8 cellular contexts compared by ENCODE assay signal in genomic region chr15:85047271-85047948, GRCh38.
DNase-seq lines count a peak whose midpoint lies in the region; ATAC-seq and TF ChIP-seq lines count a peak whose summit lies in the region.

No MANE protein-coding gene starts in this region.

- no peak overlapping the region for H3K4me3 Mint-ChIP-seq in activated CD4-positive, alpha-beta T cell treated with anti-CD3 and anti-CD28 coated beads for 36 hours

- no peak overlapping the region for H3K27ac Mint-ChIP-seq in activated CD4-positive, alpha-beta T cell treated with anti-CD3 and anti-CD28 coated beads for 36 hours

- H3K4me3 ChIP-seq in skeletal muscle cell (ENCODE audit: low read depth, low read length), result no peak overlapping the region
- no peak overlapping the region for H3K4me3 ChIP-seq in H7 (ENCODE audit: insufficient read depth, low read depth, low read length)

- no peaks in the 10 kb centered on the region for H3K36me3 ChIP-seq in H7 (replicated peaks; ENCODE audit: control insufficient read depth, insufficient read depth, low read length)

- CTCF ChIA-PET in activated CD4-positive, alpha-beta T cell treated with anti-CD3 and anti-CD28 coated beads for 36 hours (lab: Charles Lee), result interaction anchor here (1.0 to 2.1 kb wide), 4 partner anchors 10 to 39 kb away, joined by 4 to 11 read pairs (median 4); no protein-coding TSS in a partner anchor

- POLR2A ChIA-PET in activated CD4-positive, alpha-beta T cell treated with anti-CD3 and anti-CD28 coated beads for 36 hours (lab: Charles Lee), result interaction anchor here (0.7 kb wide), 1 partner anchor 102 kb away, joined by 3 read pairs; no protein-coding TSS in a partner anchor

- intact Hi-C loops in activated CD4-positive, alpha-beta T cell treated with anti-CD3 and anti-CD28 coated beads for 36 hours (cut with DNase I, micrococcal nuclease), result no loop called here

- DNase-seq in activated CD4-positive, alpha-beta T cell treated with anti-CD3 and anti-CD28 coated beads for 36 hours, result no peak
- DNase-seq in activated CD4-positive, alpha-beta T cell treated with anti-CD3 and anti-CD28 coated beads, Interleukin-2, amount 50 U/mL, for 4 hours, result no peak
- peak; percentile 77 for DNase-seq in globus pallidus (ENCODE audit: low spot score)
- DNase-seq in skeletal muscle cell (ENCODE audit: low read depth), result peak; percentile 83
- DNase-seq in H7, result no peak

- peaks cover 25% of the 10 kb centered on the region for H3K4me1 Mint-ChIP-seq in activated CD4-positive, alpha-beta T cell treated with anti-CD3 and anti-CD28 coated beads for 36 hours

- no peaks in the 10 kb centered on the region for H3K9me3 Mint-ChIP-seq in activated CD4-positive, alpha-beta T cell treated with anti-CD3 and anti-CD28 coated beads for 36 hours (ENCODE audit: low read depth)

- H3K27me3 Mint-ChIP-seq in activated CD4-positive, alpha-beta T cell treated with anti-CD3 and anti-CD28 coated beads for 36 hours, result no peaks in the 10 kb centered on the region

- H3K27me3 ChIP-seq in H7 (ENCODE audit: control insufficient read depth, insufficient read depth, low read length), result no peaks in the 10 kb centered on the region

- ATAC-seq in activated CD4-positive, alpha-beta T cell treated with anti-CD3 and anti-CD28 coated beads for 36 hours, result peak; percentile 26
- peak; percentile 89 for ATAC-seq in SK-N-SH treated with all-trans-retinoic acid at 6 μM for 48 hours
- no peak for ATAC-seq in HG03439 (IDR thresholded peaks at IDR 0.05; ENCODE audit: unreplicated experiment)
- no peak for ATAC-seq in GM18498 (IDR thresholded peaks at IDR 0.05; ENCODE audit: unreplicated experiment)

- no peaks in the 10 kb centered on the region for H3K36me3 Mint-ChIP-seq in activated CD4-positive, alpha-beta T cell treated with anti-CD3 and anti-CD28 coated beads for 36 hours (ENCODE audit: low read depth)

TF ChIP-seq in SK-N-SH treated with all-trans-retinoic acid at 6 μM for 48 hours, 23 proteins besides CTCF, POLR2A, EP300 and RAD21:
- TF ChIP-seq ARNTL (CRISPR knock-in tag; IDR thresholded peaks at IDR 0.05; ENCODE audit: borderline replicate concordance, low read depth) (no peak), ZNF70 (CRISPR knock-in tag; IDR thresholded peaks at IDR 0.05) (no peak), ZNF565 (CRISPR knock-in tag; conservative IDR thresholded peaks at IDR 0.05; ENCODE audit: low read depth) (no peak), TCF4 (CRISPR knock-in tag; IDR thresholded peaks at IDR 0.05; ENCODE audit: borderline replicate concordance) (no peak), TOX (CRISPR knock-in tag; IDR thresholded peaks at IDR 0.05; ENCODE audit: borderline replicate concordance) (0 out of 2 replicates have a peak, but pooled peaks have one; percentile 10), PATZ1 (CRISPR knock-in tag; IDR thresholded peaks at IDR 0.05; ENCODE audit: borderline replicate concordance) (no peak), CSDC2 (CRISPR knock-in tag; IDR thresholded peaks at IDR 0.05) (no peak), ZFP30 (CRISPR knock-in tag; IDR thresholded peaks at IDR 0.05) (no peak)
- TF ChIP-seq, protein P1, sequence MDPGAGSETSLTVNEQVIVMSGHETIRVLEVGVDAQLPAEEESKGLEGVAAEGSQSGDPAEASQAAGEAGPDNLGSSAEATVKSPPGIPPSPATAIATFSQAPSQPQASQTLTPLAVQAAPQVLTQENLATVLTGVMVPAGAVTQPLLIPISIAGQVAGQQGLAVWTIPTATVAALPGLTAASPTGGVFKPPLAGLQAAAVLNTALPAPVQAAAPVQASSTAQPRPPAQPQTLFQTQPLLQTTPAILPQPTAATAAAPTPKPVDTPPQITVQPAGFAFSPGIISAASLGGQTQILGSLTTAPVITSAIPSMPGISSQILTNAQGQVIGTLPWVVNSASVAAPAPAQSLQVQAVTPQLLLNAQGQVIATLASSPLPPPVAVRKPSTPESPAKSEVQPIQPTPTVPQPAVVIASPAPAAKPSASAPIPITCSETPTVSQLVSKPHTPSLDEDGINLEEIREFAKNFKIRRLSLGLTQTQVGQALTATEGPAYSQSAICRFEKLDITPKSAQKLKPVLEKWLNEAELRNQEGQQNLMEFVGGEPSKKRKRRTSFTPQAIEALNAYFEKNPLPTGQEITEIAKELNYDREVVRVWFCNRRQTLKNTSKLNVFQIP (CRISPR knock-in tag; IDR thresholded peaks at IDR 0.05; ENCODE audit: borderline replicate concordance, low read depth), result no peak

Comparison
In these comparisons a context has a peak if more than half of its experiments do, and no peak if none do; other contexts are left out.
1. ATAC-seq: peak in activated CD4-positive, alpha-beta T cell treated with anti-CD3 and anti-CD28 coated beads for 36 hours (single experiment) and SK-N-SH treated with all-trans-retinoic acid at 6 μM for 48 hours (single experiment); none in HG03439 (single experiment) and GM18498 (single experiment).
2. DNase-seq: peak in globus pallidus (single experiment) and skeletal muscle cell (single experiment); none in activated CD4-positive, alpha-beta T cell treated with anti-CD3 and anti-CD28 coated beads for 36 hours (single experiment), activated CD4-positive, alpha-beta T cell treated with anti-CD3 and anti-CD28 coated beads, Interleukin-2, amount 50 U/mL, for 4 hours (0 of 2) and H7 (single experiment).